In the genomic region with DNA sequence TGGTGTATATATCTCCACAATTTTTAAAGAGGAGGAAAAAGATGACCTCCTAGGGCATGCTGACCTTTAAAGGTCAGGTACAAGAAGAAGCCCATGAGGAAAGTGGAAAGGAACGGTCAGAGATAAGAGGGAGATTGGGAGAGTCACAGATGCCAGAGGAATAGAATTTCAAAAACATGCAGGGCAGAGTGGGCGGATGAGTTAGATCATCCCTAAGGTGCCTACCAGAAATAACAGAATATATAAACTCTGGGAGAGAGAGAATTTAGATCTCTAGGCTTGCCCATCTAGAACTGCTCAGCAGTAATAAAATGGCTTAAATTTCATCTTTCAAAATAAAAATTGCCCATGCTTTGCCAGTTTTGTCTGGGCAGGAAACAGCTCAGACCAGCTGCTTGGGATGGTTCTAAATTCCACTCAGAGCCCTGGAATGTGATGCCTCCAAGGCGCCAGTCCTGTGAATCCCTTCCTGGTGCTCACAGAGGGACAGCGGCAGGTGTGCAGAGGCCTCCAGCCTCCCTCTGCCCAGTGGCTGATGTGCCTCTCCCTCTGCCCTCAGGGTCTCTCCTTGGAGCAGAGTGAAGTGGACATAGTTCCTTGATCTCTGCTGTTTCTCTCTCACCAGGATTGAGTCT, we compare ENCODE assay signal across 17 cellular contexts.
DNase-seq lines count a peak whose midpoint lies in the region; ATAC-seq, FAIRE-seq and TF ChIP-seq lines count a peak whose summit lies in the region.
"Had no signal": no experiment of that assay in that cellular context is flagged by ENCODE, and none has a peak within 500 bp of the region (broad histone marks: within the 10 kb centered on the region; RNA-seq: fewer than 3 reads in every experiment).

No MANE protein-coding gene starts in this region.

- peaks cover 42% of the 10 kb centered on the region for H3K4me1 ChIP-seq in A549
- H3K4me1 ChIP-seq in GM23338 (ENCODE audit: insufficient read depth), result no peaks in the 10 kb centered on the region

- peaks cover 5% of the 10 kb centered on the region for H3K4me1 Mint-ChIP-seq in GM23338
- H3K4me1 Mint-ChIP-seq: activated naive CD4-positive, alpha-beta T cell treated with anti-CD3 and anti-CD28 coated beads, Interleukin-2, amount 10 ng/mL, durations not matched to agents 7 days and 5 days; stimulated activated naive CD8-positive, alpha-beta T cell treated with anti-CD3 and anti-CD28 coated beads, Interleukin-15, amount 100 ng/mL, for 72 hours had no signal

- no peak overlapping the region for H3K27ac Mint-ChIP-seq in GM23338
- H3K27ac Mint-ChIP-seq: activated naive CD4-positive, alpha-beta T cell treated with anti-CD3 and anti-CD28 coated beads, Interleukin-2, amount 10 ng/mL, durations not matched to agents 7 days and 5 days had no signal

- WGBS in A549 (ENCODE audit: missing lambda C conversion rate), result 61% methylated on average over 4 of the region's 4 CpGs

- no peaks in the 10 kb centered on the region for H3F3A ChIP-seq in GM23338 (replicated peaks; ENCODE audit: low read depth)

- no peak for TF ChIP-seq EP300 in A549 (IDR thresholded peaks at IDR 0.05)

- no peak for TF ChIP-seq CTCF in A549 (IDR thresholded peaks at IDR 0.05)
- no peak for TF ChIP-seq CTCF in omental fat pad (IDR thresholded peaks at IDR 0.05)
- no peak for TF ChIP-seq CTCF in GM23338 (conservative IDR thresholded peaks at IDR 0.05; ENCODE audit: low read depth in 2 of 2)

- H3K27me3 Mint-ChIP-seq in GM23338 (ENCODE audit: insufficient read depth, low read depth, poor library complexity), result peaks cover 3% of the 10 kb centered on the region

- FAIRE-seq in A549 (lab: Jason Lieb, UNC), result no peak
- FAIRE-seq: D721Med had no signal

- H3K27me3 ChIP-seq in GM23338 (ENCODE audit: insufficient read depth), result no peaks in the 10 kb centered on the region
- H3K27me3 ChIP-seq: hepatocyte had no signal

- H3K9me3 Mint-ChIP-seq in GM23338, result no peaks in the 10 kb centered on the region
- H3K9me3 Mint-ChIP-seq: activated naive CD4-positive, alpha-beta T cell treated with anti-CD3 and anti-CD28 coated beads, Interleukin-2, amount 10 ng/mL, durations not matched to agents 7 days and 5 days; stimulated activated naive CD8-positive, alpha-beta T cell treated with anti-CD3 and anti-CD28 coated beads, Interleukin-15, amount 100 ng/mL, for 72 hours had no signal

- H3K4me3 ChIP-seq in A549, result no peak overlapping the region
- H3K4me3 ChIP-seq in GM23338, result no peak overlapping the region
- H3K4me3 ChIP-seq: hepatocyte, skin epidermis had no signal

- DNase-seq in A549 (ENCODE audit: low read depth in 1 of 2, low spot score in 1 of 2) (no peak), M059J (ENCODE audit: low read depth) (peak; percentile 68), omental fat pad (ENCODE audit: low spot score) (no peak), amniotic stem cell (lab: John Stamatoyannopoulos, UW) (no peak), GM23338 (ENCODE audit: low spot score) (no peak), AG08395 (ENCODE audit: low spot score) (no peak)
- DNase-seq in activated CD8-positive, alpha-beta memory T cell treated with anti-CD3 and anti-CD28 coated beads, Interleukin-2, amount 50 U/mL, for 48 hours, result no peak
- DNase-seq: activated naive CD4-positive, alpha-beta T cell treated with anti-CD3 and anti-CD28 coated beads, Interleukin-2, amount 10 ng/mL, durations not matched to agents 7 days and 5 days; left ventricle myocardium superior; MV-4-11; NCI-H2171 treated with DMSO at 0.1 percent for 48 hours; stimulated activated naive CD8-positive, alpha-beta T cell treated with anti-CD3 and anti-CD28 coated beads, Interleukin-15, amount 100 ng/mL, for 72 hours had no signal

- H4K20me1 ChIP-seq in GM23338 (replicated peaks; ENCODE audit: insufficient read depth), result no peaks in the 10 kb centered on the region; the same call in 1 of the 2 replicates

- no peaks in the 10 kb centered on the region for H3K36me3 ChIP-seq in GM23338 (ENCODE audit: insufficient read depth)

- H3K4me2 ChIP-seq in A549 (no peak overlapping the region), GM23338 (no peak overlapping the region)
- H3K4me2 ChIP-seq: hepatocyte had no signal

- H3K9me3 ChIP-seq in A549, result no peaks in the 10 kb centered on the region

- TF ChIP-seq POLR2A in A549 (IDR thresholded peaks at IDR 0.05; ENCODE audit: low read length), result no peak

- H2AFZ ChIP-seq in GM23338, result no peak overlapping the region
- H2AFZ ChIP-seq: hepatocyte had no signal

- no peaks in the 10 kb centered on the region; the same call in 1 of the 2 replicates for H3K9me2 ChIP-seq in GM23338 (ENCODE audit: insufficient read depth)

- no peaks in the 10 kb centered on the region for H3K36me3 Mint-ChIP-seq in GM23338 (ENCODE audit: low read depth)
- H3K36me3 Mint-ChIP-seq: activated naive CD4-positive, alpha-beta T cell treated with anti-CD3 and anti-CD28 coated beads, Interleukin-2, amount 10 ng/mL, durations not matched to agents 7 days and 5 days had no signal

- POLR2A ChIA-PET in A549 (lab: Yijun Ruan, JAX), result no interaction called here

- H3K79me2 ChIP-seq in GM23338 (replicated peaks; ENCODE audit: insufficient read depth), result no peaks in the 10 kb centered on the region
- H3K79me2 ChIP-seq: hepatocyte had no signal

- no peak for TF ChIP-seq RAD21 in A549 (conservative IDR thresholded peaks at IDR 0.05 in 1 of 2, IDR thresholded peaks at IDR 0.05 in 1 of 2)

- CTCF ChIA-PET in A549 (lab: Yijun Ruan, JAX), result no interaction called here

- no peak overlapping the region; the same call in 2 of the 3 replicates for H3K4me3 Mint-ChIP-seq in GM23338
- H3K4me3 Mint-ChIP-seq: activated naive CD4-positive, alpha-beta T cell treated with anti-CD3 and anti-CD28 coated beads, Interleukin-2, amount 10 ng/mL, durations not matched to agents 7 days and 5 days; stimulated activated naive CD8-positive, alpha-beta T cell treated with anti-CD3 and anti-CD28 coated beads, Interleukin-15, amount 100 ng/mL, for 72 hours had no signal

- H3K27ac ChIP-seq in A549 (peak overlapping the region; percentile 19 to 65; a peak in 4 of 6 replicates), cingulate gyrus (ENCODE audit: low read depth, low read length) (peak overlapping the region; percentile 42), GM23338 (ENCODE audit: low read depth) (no peak overlapping the region)
- H3K27ac ChIP-seq: hepatocyte, skin epidermis had no signal

- ATAC-seq in A549 (peak in 1 of 2 experiments; percentile 27; a peak in 3 of 6 replicates), omental fat pad (ENCODE audit: low FRiP score) (peak; percentile 79), GM23338 (no peak)
- ATAC-seq: esophagus mucosa; left ventricle myocardium superior; stimulated activated naive CD8-positive, alpha-beta T cell treated with anti-CD3 and anti-CD28 coated beads, Interleukin-15, amount 100 ng/mL, for 72 hours had no signal

TF ChIP-seq in A549, 52 proteins besides CTCF, POLR2A, EP300 and RAD21 (continues in another document):
- TF ChIP-seq CBX8 (IDR thresholded peaks at IDR 0.05), result no peak
- TF ChIP-seq GATA3 (IDR thresholded peaks at IDR 0.05; ENCODE audit: borderline replicate concordance), result no peak
- no peak for TF ChIP-seq MYC (IDR thresholded peaks at IDR 0.05; ENCODE audit: borderline replicate concordance, low read length)
- no peak for TF ChIP-seq RFX5 (IDR thresholded peaks at IDR 0.05)
- no peak for TF ChIP-seq EHMT2 (IDR thresholded peaks at IDR 0.05; ENCODE audit: low read depth)
- TF ChIP-seq HOXB5 (CRISPR knock-in tag; IDR thresholded peaks at IDR 0.05), result no peak
- TF ChIP-seq RCOR1 (IDR thresholded peaks at IDR 0.05; ENCODE audit: low read depth, low read length), result no peak
- no peak for TF ChIP-seq CHD4 (IDR thresholded peaks at IDR 0.05; ENCODE audit: borderline replicate concordance)
- TF ChIP-seq, protein P1, sequence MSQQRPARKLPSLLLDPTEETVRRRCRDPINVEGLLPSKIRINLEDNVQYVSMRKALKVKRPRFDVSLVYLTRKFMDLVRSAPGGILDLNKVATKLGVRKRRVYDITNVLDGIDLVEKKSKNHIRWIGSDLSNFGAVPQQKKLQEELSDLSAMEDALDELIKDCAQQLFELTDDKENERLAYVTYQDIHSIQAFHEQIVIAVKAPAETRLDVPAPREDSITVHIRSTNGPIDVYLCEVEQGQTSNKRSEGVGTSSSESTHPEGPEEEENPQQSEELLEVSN (IDR thresholded peaks at IDR 0.05; ENCODE audit: borderline replicate concordance, low read depth), result no peak
- no peak for TF ChIP-seq EHF (CRISPR knock-in tag; IDR thresholded peaks at IDR 0.05)
- TF ChIP-seq NR3C1 (IDR thresholded peaks at IDR 0.05), result no peak
- TF ChIP-seq RARB (CRISPR knock-in tag; IDR thresholded peaks at IDR 0.05), result no peak
- no peak for TF ChIP-seq FOSL2 (IDR thresholded peaks at IDR 0.05)
- no peak for TF ChIP-seq FOSL2 (CRISPR knock-in tag; IDR thresholded peaks at IDR 0.05)

TF ChIP-seq in GM23338, 12 proteins besides CTCF, POLR2A, EP300 and RAD21 (continues in another document):
- no peak for TF ChIP-seq ZNF331 (CRISPR knock-in tag; IDR thresholded peaks at IDR 0.05; ENCODE audit: low read depth)
- no peak for TF ChIP-seq EZH2 (IDR thresholded peaks at IDR 0.05; ENCODE audit: low read depth, unreplicated experiment)
- TF ChIP-seq JUNB (IDR thresholded peaks at IDR 0.05; ENCODE audit: unreplicated experiment), result no peak
- no peak for TF ChIP-seq EZH2phosphoT487 (IDR thresholded peaks at IDR 0.05; ENCODE audit: unreplicated experiment)
- TF ChIP-seq, protein P2, sequence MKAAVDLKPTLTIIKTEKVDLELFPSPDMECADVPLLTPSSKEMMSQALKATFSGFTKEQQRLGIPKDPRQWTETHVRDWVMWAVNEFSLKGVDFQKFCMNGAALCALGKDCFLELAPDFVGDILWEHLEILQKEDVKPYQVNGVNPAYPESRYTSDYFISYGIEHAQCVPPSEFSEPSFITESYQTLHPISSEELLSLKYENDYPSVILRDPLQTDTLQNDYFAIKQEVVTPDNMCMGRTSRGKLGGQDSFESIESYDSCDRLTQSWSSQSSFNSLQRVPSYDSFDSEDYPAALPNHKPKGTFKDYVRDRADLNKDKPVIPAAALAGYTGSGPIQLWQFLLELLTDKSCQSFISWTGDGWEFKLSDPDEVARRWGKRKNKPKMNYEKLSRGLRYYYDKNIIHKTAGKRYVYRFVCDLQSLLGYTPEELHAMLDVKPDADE (IDR thresholded peaks at IDR 0.05), result no peak
